In the genomic region with DNA sequence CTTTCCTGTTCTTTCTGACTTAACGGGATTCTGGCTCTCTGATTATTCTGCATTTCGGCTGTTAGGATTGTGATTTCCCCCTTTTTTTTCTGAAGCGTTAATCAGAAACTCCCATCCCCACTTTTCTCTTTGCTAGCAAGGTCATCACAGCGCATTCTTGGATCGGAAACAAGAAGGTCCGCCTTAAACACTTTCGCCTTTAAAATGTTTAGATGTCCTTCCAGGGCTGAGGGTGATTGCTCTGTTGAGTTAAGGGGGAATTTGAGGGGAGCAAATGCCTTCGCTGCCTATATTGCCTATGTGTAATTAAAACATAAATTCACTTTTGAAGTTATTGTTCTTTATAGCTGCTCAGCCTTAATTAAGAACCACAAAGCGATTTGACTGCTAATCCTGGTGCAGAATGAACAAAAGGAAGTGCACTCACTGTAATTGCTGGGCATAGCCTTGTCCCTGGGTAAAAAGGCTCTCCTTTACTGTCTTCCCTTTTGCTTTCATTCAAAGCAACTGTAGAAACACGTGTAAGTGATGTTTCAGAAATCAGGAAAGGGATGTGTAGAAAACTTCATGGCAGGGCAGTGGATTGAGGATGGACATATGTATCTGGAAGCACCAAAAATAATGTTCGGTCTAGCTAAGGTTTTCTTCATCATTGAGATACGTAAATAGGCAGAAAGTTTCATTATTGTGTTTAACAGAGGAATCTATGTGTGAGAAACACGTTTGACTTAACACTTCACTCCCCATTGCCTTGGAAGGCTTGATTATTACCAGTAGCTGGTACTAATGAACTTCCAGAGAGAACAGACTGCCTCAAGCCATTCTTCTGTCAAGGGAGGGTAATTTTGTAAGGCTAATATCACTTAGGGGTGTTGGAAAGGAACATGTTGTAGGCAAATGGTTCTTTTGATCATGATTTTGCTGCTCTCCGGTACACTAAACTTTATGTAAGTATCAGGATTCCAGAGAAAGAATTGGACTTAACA, we compare ENCODE assay signal across 8 cellular contexts. TPM values are rescaled to one million over a fixed set of nuclear protein-coding genes. Genes with fewer than 3 reads are reported as not detected.
DNase-seq lines count a peak whose midpoint lies in the region; ATAC-seq and TF ChIP-seq lines count a peak whose summit lies in the region.

No MANE protein-coding gene starts in this region.

- H3K27ac ChIP-seq in C4-2B (peak overlapping the region; percentile 99), aorta (ENCODE audit: low read depth in 1 of 2, low read length in 2 of 2) (peak overlapping the region in 1 of 2 donors; percentile 60)

- H3K4me3 Mint-ChIP-seq in IgD-negative memory B cell: peak overlapping the region; percentile 92 to 98 (median 95)
- peak overlapping the region; percentile 94 for H3K4me3 Mint-ChIP-seq in memory B cell

- peak overlapping the region; percentile 23 to 88 (median 80) for H3K27ac Mint-ChIP-seq in IgD-negative memory B cell
- peak overlapping the region; percentile 23 for H3K27ac Mint-ChIP-seq in memory B cell

- H3K27me3 ChIP-seq in aorta (ENCODE audit: control insufficient read depth in 1 of 2, insufficient read depth in 2 of 2, low read length in 1 of 2): no peaks in the 10 kb centered on the region

- DNase-seq in astrocyte of the hippocampus (ENCODE audit: low read depth, low spot score) (peak; percentile 52), memory B cell (ENCODE audit: low spot score in 2 of 2) (no peak), aorta (no peak), GM19238 (ENCODE audit: insufficient read length, low spot score) (no peak), AML-193 (lab: John Stamatoyannopoulos, UW) (no peak)

- no peaks in the 10 kb centered on the region for H3K36me3 ChIP-seq in aorta (ENCODE audit: control insufficient read depth in 1 of 2, insufficient read depth in 2 of 2, low read length in 1 of 2)

- H3K36me3 Mint-ChIP-seq in IgD-negative memory B cell: peaks cover 4% of the 10 kb centered on the region
- peaks cover 7% of the 10 kb centered on the region for H3K36me3 Mint-ChIP-seq in memory B cell

- intact Hi-C loops in aorta (cut with DNase I): loop anchor here (5.0 to 10.0 kb wide), 6 partner anchors 62 to 603 kb away; no protein-coding TSS in a partner anchor

- H3K9me3 Mint-ChIP-seq in IgD-negative memory B cell (no peaks in the 10 kb centered on the region), memory B cell (no peaks in the 10 kb centered on the region)

- no peak for TF ChIP-seq CTCF in C4-2B (conservative IDR thresholded peaks at IDR 0.05)

- H3K27me3 Mint-ChIP-seq in IgD-negative memory B cell: peaks cover 25% of the 10 kb centered on the region
- H3K27me3 Mint-ChIP-seq in memory B cell: peaks cover 4% of the 10 kb centered on the region

- peak overlapping the region; percentile 77 to 85 for H3K4me3 ChIP-seq in aorta (ENCODE audit: low read length in 2 of 2)

- 1% methylated on average over 14 of the region's 14 CpGs for WGBS in aorta, 2 donors

- no peak for TF ChIP-seq POLR2A in GM18505 (IDR thresholded peaks at IDR 0.05; ENCODE audit: borderline replicate concordance, extremely low read depth, insufficient read depth, insufficient read length)

- ATAC-seq in memory B cell (ENCODE audit: low read depth) (no peak), aorta (ENCODE audit: low FRiP score) (no peak), GM18505 (IDR thresholded peaks at IDR 0.05; ENCODE audit: unreplicated experiment) (no peak)

- H3K4me1 ChIP-seq in aorta (ENCODE audit: control insufficient read depth in 1 of 2, insufficient read depth in 2 of 2, low read length in 2 of 2): peaks cover 6 to 9% of the 10 kb centered on the region in 2 donors

- H3K4me1 Mint-ChIP-seq in IgD-negative memory B cell (peaks cover 28 to 29% (median 29%) of the 10 kb centered on the region in 3 donors), memory B cell (peaks cover 32% of the 10 kb centered on the region)

- no peaks in the 10 kb centered on the region for H3K9me3 ChIP-seq in aorta (ENCODE audit: control insufficient read depth, low read length)

RNA-seq across cellular contexts. Expression of a gene that starts 1.4 kb away (rescaled TPM):
- polyA plus RNA-seq in IgD-negative memory B cell: 5.5 TPM
- 100 to 1,000 TPM; 242 to 247 TPM for total RNA-seq in aorta
- 10 to 100 TPM; 20.8 to 66.4 TPM for polyA plus RNA-seq in aorta
